ENCODE assay signal across 8 cellular contexts in the genomic region with DNA sequence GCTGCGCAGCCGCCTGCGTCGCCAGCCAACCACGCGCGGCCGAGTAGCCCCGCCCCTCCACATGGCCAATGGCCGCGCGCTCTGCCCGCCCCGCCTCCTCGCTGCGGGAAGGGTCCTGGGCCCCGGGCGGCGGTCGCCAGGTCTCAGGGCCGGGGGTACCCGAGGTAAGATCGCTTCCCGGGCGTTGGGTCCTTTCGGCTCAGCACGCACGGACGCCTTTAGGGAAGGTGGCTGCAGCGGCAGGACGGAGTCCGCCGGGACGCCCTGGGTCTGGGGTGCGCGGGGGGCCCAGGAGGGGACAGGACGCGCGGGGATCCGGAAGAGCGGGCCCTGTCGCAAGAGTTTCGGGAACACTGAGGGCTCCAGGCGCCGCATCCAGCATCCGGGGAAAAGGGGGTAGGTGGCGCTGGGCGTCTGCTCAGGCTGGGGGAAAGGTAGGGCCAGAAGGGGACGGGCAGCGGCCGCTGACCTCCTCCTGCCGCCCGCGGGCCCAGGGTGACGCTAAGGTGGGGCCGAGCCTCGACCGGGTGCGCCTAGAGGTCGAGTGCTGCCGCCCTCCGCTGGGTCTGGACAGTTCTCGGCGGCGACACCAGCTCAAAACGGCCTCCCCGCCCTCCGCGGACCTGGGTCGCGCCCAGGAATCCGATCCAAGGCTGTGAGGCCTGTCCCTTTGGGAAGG. TPM values are rescaled to one million over a fixed set of nuclear protein-coding genes. Genes with fewer than 3 reads are reported as not detected.
A peak's percentile ranks its signal among the peaks of the same experiment; 100 is the strongest.
DNase-seq lines count a peak whose midpoint lies in the region; ATAC-seq and TF ChIP-seq lines count a peak whose summit lies in the region.

MAVS (plus strand) TSS at position 95 of the 679 bp plus-strand sequence. CDS start 7,791 bp downstream, outside the sequence.

- TF ChIP-seq POLR2A in lower leg skin (IDR thresholded peaks at IDR 0.05), result no peak

- H3K27ac ChIP-seq in C4-2B (peak within 1 kb of the TSS; percentile 97), dorsolateral prefrontal cortex (peak within 1 kb of the TSS; percentile 42 to 97 (median 92))

- H3K9me3 Mint-ChIP-seq in activated CD4-positive, alpha-beta memory T cell treated with anti-CD3 and anti-CD28 coated beads, Interleukin-2, amount 10 ng/mL, durations not matched to agents 7 days and 5 days, result no peaks in the 10 kb centered on the region

- H3K4me1 Mint-ChIP-seq in activated CD4-positive, alpha-beta memory T cell treated with anti-CD3 and anti-CD28 coated beads, Interleukin-2, amount 10 ng/mL, durations not matched to agents 7 days and 5 days, result peaks cover 38% of the 10 kb centered on the region

- POLR2A ChIA-PET in activated CD4-positive, alpha-beta memory T cell treated with anti-CD3 and anti-CD28 coated beads, Interleukin-2, amount 10 ng/mL, durations not matched to agents 7 days and 5 days (lab: Charles Lee), result no interaction called here

- no peaks in the 10 kb centered on the region for H3K27me3 ChIP-seq in dorsolateral prefrontal cortex

- TF ChIP-seq CTCF in C4-2B (conservative IDR thresholded peaks at IDR 0.05), result no peak
- peak in 27 of 56 donors; percentile 4 to 45 (median 17) for TF ChIP-seq CTCF in dorsolateral prefrontal cortex (IDR thresholded peaks at IDR 0.05 in 54 of 56, conservative IDR thresholded peaks at IDR 0.05 in 2 of 56; ENCODE audit: low read depth in 1 of 56, partially characterized antibody in 56 of 56)
- no peak for TF ChIP-seq CTCF in lower leg skin (IDR thresholded peaks at IDR 0.05)

- H3K27ac Mint-ChIP-seq in activated CD4-positive, alpha-beta memory T cell treated with anti-CD3 and anti-CD28 coated beads, Interleukin-2, amount 10 ng/mL, durations not matched to agents 7 days and 5 days, result peak within 1 kb of the TSS; percentile 79

- peak; percentile 90 for ATAC-seq in GM19328 (IDR thresholded peaks at IDR 0.05; ENCODE audit: unreplicated experiment)
- ATAC-seq in HG03469 (IDR thresholded peaks at IDR 0.05; ENCODE audit: unreplicated experiment), result peak; percentile 75

- peaks cover 12% of the 10 kb centered on the region for H3K36me3 Mint-ChIP-seq in activated CD4-positive, alpha-beta memory T cell treated with anti-CD3 and anti-CD28 coated beads, Interleukin-2, amount 10 ng/mL, durations not matched to agents 7 days and 5 days (ENCODE audit: low read depth)

- H3K27me3 Mint-ChIP-seq in activated CD4-positive, alpha-beta memory T cell treated with anti-CD3 and anti-CD28 coated beads, Interleukin-2, amount 10 ng/mL, durations not matched to agents 7 days and 5 days, result no peaks in the 10 kb centered on the region

- WGBS in lower leg skin, 2 donors, result 1% methylated on average over 20 to 48 of the region's 72 CpGs

- peak within 1 kb of the TSS; percentile 52 to 100 (median 98) for H3K4me3 ChIP-seq in dorsolateral prefrontal cortex
- H3K4me3 ChIP-seq in lower leg skin (ENCODE audit: low read depth, poor library complexity, severe bottlenecking), result peak within 1 kb of the TSS; percentile 71

- CTCF ChIA-PET in activated CD4-positive, alpha-beta memory T cell treated with anti-CD3 and anti-CD28 coated beads, Interleukin-2, amount 10 ng/mL, durations not matched to agents 7 days and 5 days (lab: Charles Lee), result interaction anchor here (1.1 kb wide), 1 partner anchor 26 kb away, joined by 3 read pairs; the partner anchor contains the start of gene AP5S1

- intact Hi-C loops in dorsolateral prefrontal cortex (cut with DNase I) (loop anchor here (2.0 kb wide), 4 partner anchors 26 to 60 kb away; partner anchors contain the start of genes AP5S1 (in 1 of the 2), CENPB (in 1 of the 2) and PANK2 (in 1 of the 2)), lower leg skin (cut with DNase I; ENCODE audit: low total_unique reads) (no loop called here)

- H3K4me3 Mint-ChIP-seq in activated CD4-positive, alpha-beta memory T cell treated with anti-CD3 and anti-CD28 coated beads, Interleukin-2, amount 10 ng/mL, durations not matched to agents 7 days and 5 days, result peak within 1 kb of the TSS; percentile 87

- DNase-seq in NCI-H748 treated with DMSO at 0.1 percent for 48 hours (lab: John Stamatoyannopoulos, UW) (peak; percentile 80), dorsolateral prefrontal cortex (peak; percentile 76 to 95 (median 86)), lower leg skin (ENCODE audit: low spot score in 2 of 2) (peak; percentile 83 to 98)
- peak; percentile 86 for DNase-seq in activated CD4-positive, alpha-beta memory T cell treated with anti-CD3 and anti-CD28 coated beads, Interleukin-2, amount 10 ng/mL, durations not matched to agents 7 days and 5 days
- peak; percentile 78 to 87 for DNase-seq in stimulated activated CD4-positive, alpha-beta T cell treated with anti-CD3 and anti-CD28 coated beads, Interleukin-4, amount 100 ng/mL, for 4 hours

RNA-seq across cellular contexts. Expression of gene MAVS, which starts in this region (rescaled TPM):
- 10 to 100 TPM; 31.1 to 31.6 TPM for total RNA-seq in activated CD4-positive, alpha-beta memory T cell treated with anti-CD3 and anti-CD28 coated beads, Interleukin-2, amount 10 ng/mL, durations not matched to agents 7 days and 5 days
- total RNA-seq in dorsolateral prefrontal cortex (10 to 100 TPM; 17.4 to 50.9 (median 25.6) TPM), lower leg skin (10 to 100 TPM; 17.2 to 28.2 (median 27.1) TPM)

Comparison
In these comparisons a context has a peak if more than half of its experiments do, and no peak if none do; other contexts are left out.
1. Peak in every context shown above with its lines: DNase-seq, ATAC-seq, H3K4me3 ChIP-seq and H3K27ac ChIP-seq.